8 cellular contexts compared by ENCODE assay signal in genomic region chr1:39954870-39955546, GRCh38. TPM values are rescaled to one million over a fixed set of nuclear protein-coding genes. Genes with fewer than 3 reads are reported as not detected.
DNase-seq lines count a peak whose midpoint lies in the region; ATAC-seq and TF ChIP-seq lines count a peak whose summit lies in the region.

MFSD2A (plus strand) TSS chr1:39955145; CDS start chr1:39955293, 148 bp downstream.

- H3K4me1 ChIP-seq in CD4-positive, CD25-positive, alpha-beta regulatory T cell (ENCODE audit: control insufficient read depth, insufficient read depth, low read length, poor library complexity, severe bottlenecking) = peaks cover 21% of the 10 kb centered on the region
- H3K4me1 ChIP-seq in HUES64 (ENCODE audit: insufficient read depth, low read length) (peaks cover 9% of the 10 kb centered on the region; the same call in 1 of the 2 replicates), esophagus squamous epithelium (peaks cover 21 to 65% (median 45%) of the 10 kb centered on the region in 3 donors), muscle layer of duodenum (ENCODE audit: control insufficient read depth in 1 of 2, insufficient read depth in 2 of 2, low read length in 2 of 2) (peaks cover 9 to 46% of the 10 kb centered on the region in 2 donors)

- TF ChIP-seq POLR2A in esophagus squamous epithelium (IDR thresholded peaks at IDR 0.05) = peak in 2 of 4 donors; percentile 83 to 87

- TF ChIP-seq CTCF in esophagus squamous epithelium (IDR thresholded peaks at IDR 0.05) = no peak

- no peaks in the 10 kb centered on the region for H3K27me3 ChIP-seq in CD4-positive, CD25-positive, alpha-beta regulatory T cell (ENCODE audit: control insufficient read depth, insufficient read depth, low read length)
- H3K27me3 ChIP-seq in HUES64 (ENCODE audit: insufficient read depth, low read length) = peaks cover 39% of the 10 kb centered on the region
- no peaks in the 10 kb centered on the region for H3K27me3 ChIP-seq in esophagus squamous epithelium
- no peaks in the 10 kb centered on the region for H3K27me3 ChIP-seq in muscle layer of duodenum (ENCODE audit: low read depth, low read length)

- H3K4me3 Mint-ChIP-seq in CD4-positive, CD25-positive, alpha-beta regulatory T cell = peak within 1 kb of the TSS; percentile 86 to 99 (median 94)
- peak within 1 kb of the TSS; percentile 93 for H3K4me3 Mint-ChIP-seq in activated T-cell treated with anti-CD3 and anti-CD28 coated beads, Interleukin-2, amount 50 U/mL, for 4 hours

- H3K27me3 Mint-ChIP-seq in CD4-positive, CD25-positive, alpha-beta regulatory T cell = peaks cover 8% of the 10 kb centered on the region
- no peaks in the 10 kb centered on the region for H3K27me3 Mint-ChIP-seq in activated T-cell treated with anti-CD3 and anti-CD28 coated beads, Interleukin-2, amount 50 U/mL, for 4 hours (ENCODE audit: low read depth)

- no peaks in the 10 kb centered on the region for H3K9me3 ChIP-seq in CD4-positive, CD25-positive, alpha-beta regulatory T cell (ENCODE audit: control insufficient read depth in 2 of 2, low read length in 2 of 2)
- H3K9me3 ChIP-seq in HUES64 (ENCODE audit: insufficient read depth, low read depth, low read length) (no peaks in the 10 kb centered on the region), esophagus squamous epithelium (no peaks in the 10 kb centered on the region), muscle layer of duodenum (ENCODE audit: control insufficient read depth in 1 of 2, low read length in 2 of 2) (no peaks in the 10 kb centered on the region)

- peak; percentile 95 to 97 for ATAC-seq in CD4-positive, CD25-positive, alpha-beta regulatory T cell (ENCODE audit: low read depth in 2 of 2)
- ATAC-seq in GM21360 (IDR thresholded peaks at IDR 0.05; ENCODE audit: unreplicated experiment) = peak; percentile 67
- ATAC-seq in activated T-cell treated with anti-CD3 and anti-CD28 coated beads, Interleukin-2, amount 50 U/mL, for 4 hours = peak; percentile 94 to 95

- DNase-seq in CD4-positive, CD25-positive, alpha-beta regulatory T cell = peak; percentile 78 to 91 (median 82)
- DNase-seq in OCI-M1 (lab: John Stamatoyannopoulos, UW) (peak; percentile 68), esophagus squamous epithelium (lab: John Stamatoyannopoulos, UW) (peak; percentile 57)
- peak; percentile 91 for DNase-seq in activated T-cell treated with anti-CD3 and anti-CD28 coated beads, Interleukin-2, amount 50 U/mL, for 4 hours
- DNase-seq in stimulated activated CD8-positive, alpha-beta memory T cell treated with anti-CD3 and anti-CD28 coated beads, Interleukin-7, amount 100 ng/mL, for 24 hours (ENCODE audit: low read depth) = peak; percentile 82

- H3K36me3 ChIP-seq in CD4-positive, CD25-positive, alpha-beta regulatory T cell (ENCODE audit: control insufficient read depth, insufficient read depth, low read length) = no peaks in the 10 kb centered on the region
- H3K36me3 ChIP-seq in HUES64 (ENCODE audit: insufficient read depth, low read length) (peaks cover 15% of the 10 kb centered on the region; the same call in 1 of the 2 replicates), esophagus squamous epithelium (peaks cover 0 to 7% (median 0%) of the 10 kb centered on the region in 3 donors), muscle layer of duodenum (ENCODE audit: control insufficient read depth in 1 of 2, insufficient read depth in 2 of 2, low read length in 2 of 2) (no peaks in the 10 kb centered on the region)

- under 1% methylated on average over 62 of the region's 62 CpGs for WGBS in HUES64
- 0% methylated on average over 1 to 21 of the region's 62 CpGs for WGBS in esophagus squamous epithelium, 2 donors

- peak within 1 kb of the TSS; percentile 70 for H3K4me3 ChIP-seq in CD4-positive, CD25-positive, alpha-beta regulatory T cell (ENCODE audit: low read depth, low read length)
- H3K4me3 ChIP-seq in HUES64 (ENCODE audit: low read length) (peak within 1 kb of the TSS; percentile 62), esophagus squamous epithelium (peak within 1 kb of the TSS; percentile 76 to 86 (median 80)), muscle layer of duodenum (ENCODE audit: low read depth in 1 of 2, low read length in 2 of 2) (peak within 1 kb of the TSS; percentile 75 to 78)

- H3K27ac ChIP-seq in CD4-positive, CD25-positive, alpha-beta regulatory T cell (ENCODE audit: insufficient read depth, low read length, poor library complexity, severe bottlenecking) = peak within 1 kb of the TSS; percentile 33
- H3K27ac ChIP-seq in HUES64 (ENCODE audit: low read depth, low read length) (no peak within 1 kb of the TSS), esophagus squamous epithelium (peak within 1 kb of the TSS; percentile 76 to 90 (median 89)), muscle layer of duodenum (ENCODE audit: low read length) (peak within 1 kb of the TSS; percentile 41)

- H3K36me3 Mint-ChIP-seq in CD4-positive, CD25-positive, alpha-beta regulatory T cell = no peaks in the 10 kb centered on the region
- H3K36me3 Mint-ChIP-seq in activated T-cell treated with anti-CD3 and anti-CD28 coated beads, Interleukin-2, amount 50 U/mL, for 4 hours (ENCODE audit: insufficient read depth) = peaks cover 21% of the 10 kb centered on the region

- no peaks in the 10 kb centered on the region for H3K9me3 Mint-ChIP-seq in CD4-positive, CD25-positive, alpha-beta regulatory T cell
- H3K9me3 Mint-ChIP-seq in activated T-cell treated with anti-CD3 and anti-CD28 coated beads, Interleukin-2, amount 50 U/mL, for 4 hours = no peaks in the 10 kb centered on the region

- peak within 1 kb of the TSS; percentile 63 for H3K9ac ChIP-seq in HUES64 (ENCODE audit: low read depth, low read length)

- intact Hi-C loops in esophagus squamous epithelium (cut with DNase I) = no loop called here

- peaks cover 4 to 28% (median 14%) of the 10 kb centered on the region in 4 donors for H3K4me1 Mint-ChIP-seq in CD4-positive, CD25-positive, alpha-beta regulatory T cell
- peaks cover 21% of the 10 kb centered on the region for H3K4me1 Mint-ChIP-seq in activated T-cell treated with anti-CD3 and anti-CD28 coated beads, Interleukin-2, amount 50 U/mL, for 4 hours (ENCODE audit: low read depth)

- peak within 1 kb of the TSS; percentile 54 to 88 (median 86) for H3K27ac Mint-ChIP-seq in CD4-positive, CD25-positive, alpha-beta regulatory T cell

RNA-seq across cellular contexts. Expression of gene MFSD2A, which starts in this region (rescaled TPM):
- 3.7 TPM for total RNA-seq in CD4-positive, CD25-positive, alpha-beta regulatory T cell
- polyA plus RNA-seq in CD4-positive, CD25-positive, alpha-beta regulatory T cell = under 1 TPM in 2 of 4 donors, not detected in 2; 0.27 to 0.39 TPM
- polyA plus RNA-seq in HUES64 (2013, experiment 1 of 2) = 15.0 TPM
- polyA plus RNA-seq in HUES64 (2013, experiment 2 of 2) = 15.3 TPM
- total RNA-seq in activated T-cell treated with anti-CD3 and anti-CD28 coated beads, Interleukin-2, amount 50 U/mL, for 4 hours = 10 to 100 TPM; 31.0 to 35.6 (median 31.8) TPM
- total RNA-seq in esophagus squamous epithelium = 10 to 100 TPM; 20.4 to 49.1 (median 30.8) TPM
